In genomic region chr5:74641014-74641777, GRCh38 we compare ENCODE assay signal across 8 cellular contexts. TPM values are rescaled to one million over a fixed set of nuclear protein-coding genes. Genes with fewer than 3 reads are reported as not detected.
A peak's percentile ranks its signal among the peaks of the same experiment; 100 is the strongest.
DNase-seq lines count a peak whose midpoint lies in the region; ATAC-seq and TF ChIP-seq lines count a peak whose summit lies in the region.

No MANE protein-coding gene starts in this region.

- intact Hi-C loops in MCF 10A (cut with micrococcal nuclease): loop anchor here (1.0 to 10.0 kb wide), 4 partner anchors 66 to 656 kb away; no protein-coding TSS in a partner anchor
- intact Hi-C loops in gastrocnemius medialis (cut with DNase I; ENCODE audit: low total_unique reads): loop anchor here (2.0 to 10.0 kb wide), 5 partner anchors 236 to 606 kb away; no protein-coding TSS in a partner anchor

- CTCF ChIA-PET in MCF 10A (lab: Yijun Ruan, JAX): interaction anchor here (0.5 to 11.0 kb wide), 44 partner anchors 8 to 1077 kb away, joined by 3 to 102 read pairs (median 4); no protein-coding TSS in a partner anchor

- H3K27ac ChIP-seq in HUES48 (ENCODE audit: low read depth, low read length) (peak overlapping the region; percentile 81), gastrocnemius medialis (peak overlapping the region; percentile 69 to 83 (median 78))

- H3K4me1 Mint-ChIP-seq in MCF 10A (ENCODE audit: insufficient read depth, unreplicated experiment): peaks cover 48% of the 10 kb centered on the region

- H3K9me3 Mint-ChIP-seq in MCF 10A (ENCODE audit: unreplicated experiment): no peaks in the 10 kb centered on the region

- H3K36me3 Mint-ChIP-seq in MCF 10A (ENCODE audit: insufficient read depth, unreplicated experiment): peaks cover 5% of the 10 kb centered on the region

- H3K36me3 ChIP-seq in HUES48 (ENCODE audit: control insufficient read depth, insufficient read depth, low read length) (peaks cover under 1% of the 10 kb centered on the region; the same call in 1 of the 2 replicates), gastrocnemius medialis (no peaks in the 10 kb centered on the region)

- POLR2A ChIA-PET in MCF 10A (lab: Yijun Ruan, JAX): interaction anchor here (0.6 to 5.2 kb wide), 24 partner anchors 8 to 747 kb away, joined by 3 to 55 read pairs (median 6); no protein-coding TSS in a partner anchor

- peak overlapping the region; percentile 90 for H3K27ac Mint-ChIP-seq in MCF 10A (ENCODE audit: low read depth, unreplicated experiment)

- peak overlapping the region; percentile 87 for H3K4me3 Mint-ChIP-seq in MCF 10A (ENCODE audit: unreplicated experiment)

- peak; percentile 68 for DNase-seq in D341Med (ENCODE audit: low spot score)
- peak; percentile 29 for DNase-seq in SKM-1 (lab: John Stamatoyannopoulos, UW; ENCODE audit: unreplicated experiment)
- DNase-seq in MCF 10A (ENCODE audit: unreplicated experiment): peak; percentile 89
- peak; percentile 53 for DNase-seq in iPS-NIHi7 (ENCODE audit: extremely low spot score)
- DNase-seq in gastrocnemius medialis: peak; percentile 52 to 53

- TF ChIP-seq CTCF in MCF 10A (IDR thresholded peaks at IDR 0.05; ENCODE audit: unreplicated experiment) (no peak), gastrocnemius medialis (IDR thresholded peaks at IDR 0.05 in 4 of 5, conservative IDR thresholded peaks at IDR 0.05 in 1 of 5) (no peak)

- peaks cover 48% of the 10 kb centered on the region for H3K27me3 ChIP-seq in HUES48 (ENCODE audit: control insufficient read depth, insufficient read depth, low read length)
- H3K27me3 ChIP-seq in gastrocnemius medialis: no peaks in the 10 kb centered on the region

- ATAC-seq in GM21390 (IDR thresholded peaks at IDR 0.05; ENCODE audit: unreplicated experiment): peak; percentile 19
- ATAC-seq in gastrocnemius medialis: peak; percentile 33 to 56
- no peak for ATAC-seq in HG03469 (IDR thresholded peaks at IDR 0.05; ENCODE audit: unreplicated experiment)

- H3K4me1 ChIP-seq in HUES48 (ENCODE audit: control insufficient read depth, insufficient read depth, low read length) (peaks cover 22% of the 10 kb centered on the region), gastrocnemius medialis (peaks cover 23 to 28% of the 10 kb centered on the region in 2 donors)

- peak in 1 of 2 donors; percentile 21 for TF ChIP-seq POLR2A in gastrocnemius medialis (IDR thresholded peaks at IDR 0.05)

- in situ Hi-C loops in gastrocnemius medialis (cut with MboI; ENCODE audit: low sequenced_read_pairs in 4 of 4): loop anchor here (5.0 to 25.0 kb wide), 7 partner anchors 229 to 1056 kb away; no protein-coding TSS in a partner anchor

- peak overlapping the region; percentile 29 for H3K9ac ChIP-seq in HUES48 (ENCODE audit: low read depth, low read length)

- BruUV-seq in MCF 10A (replicated peaks; lab: Mats Ljungman, UMichigan): no TSS peak

- H3K27me3 Mint-ChIP-seq in MCF 10A (ENCODE audit: insufficient read depth, unreplicated experiment): no peaks in the 10 kb centered on the region

- H3K9me3 ChIP-seq in HUES48 (ENCODE audit: control insufficient read depth, insufficient read depth, low read length) (no peaks in the 10 kb centered on the region), gastrocnemius medialis (no peaks in the 10 kb centered on the region)

- peak overlapping the region; percentile 97 for H3K4me3 ChIP-seq in HUES48 (ENCODE audit: low read depth, low read length)
- peak overlapping the region; percentile 66 to 95 (median 70) for H3K4me3 ChIP-seq in gastrocnemius medialis

RNA-seq across cellular contexts. Expression of gene ENC1, which starts 0.7 kb away (rescaled TPM):
- total RNA-seq in MCF 10A (2022): 10.7 and 12.9 TPM in 2 replicates
- total RNA-seq in gastrocnemius medialis: 1 to 10 TPM; 2.2 to 3.4 (median 2.5) TPM

RNA-seq across cellular contexts. Expression of gene HEXB, which starts 43.8 kb away (rescaled TPM):
- total RNA-seq in MCF 10A (2022) (82.8 and 93.7 TPM in 2 replicates), gastrocnemius medialis (10 to 100 TPM; 32.3 to 54.4 (median 47.1) TPM)

Comparison
In these comparisons a context has a peak if more than half of its experiments do, and no peak if none do; other contexts are left out.
1. DNase-seq: peak in every context shown above with its lines; median percentile 89 in MCF 10A; 68 in D341Med; 53 in iPS-NIHi7; 52 in gastrocnemius medialis; 29 in SKM-1.